ENCODE assay signal across 8 cellular contexts in the genomic region with DNA sequence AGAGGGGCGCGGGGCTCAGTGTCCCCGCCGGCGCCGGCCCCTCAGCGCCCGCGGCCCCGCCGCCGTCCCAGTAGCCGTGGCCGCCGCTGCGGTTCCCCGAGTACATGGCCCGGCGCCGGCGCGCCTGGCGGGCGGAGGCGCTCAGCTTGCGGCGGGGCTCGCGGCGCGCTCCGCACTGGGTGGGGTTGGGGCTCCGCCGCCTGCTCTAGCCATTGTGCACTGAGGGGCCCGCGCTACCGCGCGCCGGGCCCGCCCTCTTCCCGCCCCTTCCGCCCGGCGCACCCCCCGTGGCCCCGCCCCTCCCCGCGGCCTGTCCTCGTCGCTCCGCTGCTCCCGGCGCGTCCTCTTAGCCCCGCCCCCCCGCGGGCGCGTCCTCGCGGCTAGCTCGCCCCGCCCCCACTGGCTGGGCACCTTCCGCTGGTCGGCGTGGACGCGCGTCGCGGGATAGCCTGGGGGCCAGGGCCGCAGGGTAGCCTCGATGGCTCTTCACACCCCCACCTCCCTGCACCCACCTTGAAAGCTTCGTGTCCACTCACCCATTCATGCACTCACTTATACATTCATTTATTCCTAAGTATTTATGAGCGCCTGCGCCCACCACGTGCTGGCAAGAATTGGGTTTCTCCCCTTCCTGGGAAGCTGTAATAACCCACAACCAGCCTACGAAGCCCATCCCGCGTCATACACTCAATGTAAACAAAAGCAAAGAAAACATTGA. TPM values are rescaled to one million over a fixed set of nuclear protein-coding genes. Genes with fewer than 3 reads are reported as not detected.
DNase-seq lines count a peak whose midpoint lies in the region; ATAC-seq and TF ChIP-seq lines count a peak whose summit lies in the region.

A gene with protein sequence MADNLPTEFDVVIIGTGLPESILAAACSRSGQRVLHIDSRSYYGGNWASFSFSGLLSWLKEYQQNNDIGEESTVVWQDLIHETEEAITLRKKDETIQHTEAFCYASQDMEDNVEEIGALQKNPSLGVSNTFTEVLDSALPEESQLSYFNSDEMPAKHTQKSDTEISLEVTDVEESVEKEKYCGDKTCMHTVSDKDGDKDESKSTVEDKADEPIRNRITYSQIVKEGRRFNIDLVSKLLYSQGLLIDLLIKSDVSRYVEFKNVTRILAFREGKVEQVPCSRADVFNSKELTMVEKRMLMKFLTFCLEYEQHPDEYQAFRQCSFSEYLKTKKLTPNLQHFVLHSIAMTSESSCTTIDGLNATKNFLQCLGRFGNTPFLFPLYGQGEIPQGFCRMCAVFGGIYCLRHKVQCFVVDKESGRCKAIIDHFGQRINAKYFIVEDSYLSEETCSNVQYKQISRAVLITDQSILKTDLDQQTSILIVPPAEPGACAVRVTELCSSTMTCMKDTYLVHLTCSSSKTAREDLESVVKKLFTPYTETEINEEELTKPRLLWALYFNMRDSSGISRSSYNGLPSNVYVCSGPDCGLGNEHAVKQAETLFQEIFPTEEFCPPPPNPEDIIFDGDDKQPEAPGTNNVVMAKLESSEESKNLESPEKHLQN (minus strand): TSS at position 221 of the 718 bp plus-strand sequence. CDS start 4,603 bp downstream, outside the sequence.
A gene with protein sequence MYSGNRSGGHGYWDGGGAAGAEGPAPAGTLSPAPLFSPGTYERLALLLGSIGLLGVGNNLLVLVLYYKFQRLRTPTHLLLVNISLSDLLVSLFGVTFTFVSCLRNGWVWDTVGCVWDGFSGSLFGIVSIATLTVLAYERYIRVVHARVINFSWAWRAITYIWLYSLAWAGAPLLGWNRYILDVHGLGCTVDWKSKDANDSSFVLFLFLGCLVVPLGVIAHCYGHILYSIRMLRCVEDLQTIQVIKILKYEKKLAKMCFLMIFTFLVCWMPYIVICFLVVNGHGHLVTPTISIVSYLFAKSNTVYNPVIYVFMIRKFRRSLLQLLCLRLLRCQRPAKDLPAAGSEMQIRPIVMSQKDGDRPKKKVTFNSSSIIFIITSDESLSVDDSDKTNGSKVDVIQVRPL (minus strand): TSS at position 221 of the 718 bp plus-strand sequence. CDS start 115 bp downstream, at position 106.

- peaks cover 6% of the 10 kb centered on the region for H3K36me3 Mint-ChIP-seq in activated T-cell treated with anti-CD3 and anti-CD28 coated beads, Interleukin-2, amount 50 U/mL, for 4 hours (ENCODE audit: insufficient read depth)

- H3K27ac ChIP-seq in PC-9 (peak within 1 kb of the TSS; percentile 86), esophagus muscularis mucosa (replicated peaks in 1 of 4) (peak within 1 kb of the TSS; percentile 82 to 87 (median 84))

- H2AFZ ChIP-seq in PC-9 = peak within 1 kb of the TSS; percentile 84

- H3K79me2 ChIP-seq in PC-9 (ENCODE audit: low read depth) = peaks cover 42% of the 10 kb centered on the region

- no TSS peak for BruUV-seq in PC-9 (replicated peaks; lab: Mats Ljungman, UMichigan)

- ATAC-seq in GM21576 (IDR thresholded peaks at IDR 0.05; ENCODE audit: unreplicated experiment) = peak; percentile 83
- peak; percentile 97 to 98 for ATAC-seq in activated T-cell treated with anti-CD3 and anti-CD28 coated beads, Interleukin-2, amount 50 U/mL, for 4 hours

- POLR2A ChIA-PET in PC-9 (lab: Charles Lee; ENCODE audit: unreplicated experiment) = interaction anchor here (0.6 to 1.7 kb wide), 7 partner anchors 30 to 874 kb away, joined by 5 to 23 read pairs (median 13); no protein-coding TSS in a partner anchor

- H3K9me2 ChIP-seq in PC-9 (ENCODE audit: insufficient read depth) = no peaks in the 10 kb centered on the region

- peaks cover 37% of the 10 kb centered on the region for H3F3A ChIP-seq in PC-9 (ENCODE audit: insufficient read depth, low read depth)

- H3K9me3 Mint-ChIP-seq in activated T-cell treated with anti-CD3 and anti-CD28 coated beads, Interleukin-2, amount 50 U/mL, for 4 hours = peaks cover 8% of the 10 kb centered on the region

- 43% methylated on average over 9 of the region's 81 CpGs for WGBS in esophagus muscularis mucosa

- H3K9me3 ChIP-seq in PC-9 (ENCODE audit: insufficient read depth, low read depth) = peaks cover 3% of the 10 kb centered on the region; the same call in 1 of the 2 replicates
- H3K9me3 ChIP-seq in esophagus muscularis mucosa = no peaks in the 10 kb centered on the region

- TF ChIP-seq EP300 in Ishikawa (IDR thresholded peaks at IDR 0.05; ENCODE audit: borderline replicate concordance) = no peak
- no peak for TF ChIP-seq EP300 in esophagus muscularis mucosa (IDR thresholded peaks at IDR 0.05)

- TF ChIP-seq CTCF in PC-9 (conservative IDR thresholded peaks at IDR 0.05) (no peak), esophagus muscularis mucosa (IDR thresholded peaks at IDR 0.05) (peak in 1 of 3 experiments; percentile 17)

- CTCF ChIA-PET in PC-9 (lab: Charles Lee) = interaction anchor here (0.5 to 0.7 kb wide), 2 partner anchors 123 to 154 kb away, joined by 3 to 8 read pairs; no protein-coding TSS in a partner anchor

- no peak for TF ChIP-seq RAD21 in Ishikawa (IDR thresholded peaks at IDR 0.05; ENCODE audit: low read depth)

- no peaks in the 10 kb centered on the region for H3K27me3 Mint-ChIP-seq in activated T-cell treated with anti-CD3 and anti-CD28 coated beads, Interleukin-2, amount 50 U/mL, for 4 hours (ENCODE audit: low read depth)

- H3K4me1 Mint-ChIP-seq in activated T-cell treated with anti-CD3 and anti-CD28 coated beads, Interleukin-2, amount 50 U/mL, for 4 hours (ENCODE audit: low read depth) = peaks cover 36% of the 10 kb centered on the region

- H3K4me3 ChIP-seq in PC-9 (peak within 1 kb of the TSS; percentile 78), esophagus muscularis mucosa (peak within 1 kb of the TSS; percentile 81 to 93 (median 91))

- peaks cover 20% of the 10 kb centered on the region for H3K36me3 ChIP-seq in PC-9 (ENCODE audit: low read depth)
- peaks cover 0 to 2% (median 0%) of the 10 kb centered on the region in 4 donors for H3K36me3 ChIP-seq in esophagus muscularis mucosa

- DNase-seq in DMS153 (lab: John Stamatoyannopoulos, UW) (peak; percentile 90), PC-9 (peak; percentile 70 to 93), esophagus muscularis mucosa (ENCODE audit: extremely low spot score) (peak; percentile 96), myocyte (ENCODE audit: low read depth) (peak; percentile 90)
- DNase-seq in activated T-cell treated with anti-CD3 and anti-CD28 coated beads, Interleukin-2, amount 50 U/mL, for 4 hours = peak; percentile 90
- peak; percentile 76 to 90 for DNase-seq in stimulated activated CD8-positive, alpha-beta memory T cell treated with anti-CD3 and anti-CD28 coated beads, Interleukin-7, amount 100 ng/mL, for 4 hours (ENCODE audit: low read depth in 2 of 2)

- H4K20me1 ChIP-seq in PC-9 (ENCODE audit: insufficient read depth) = no peaks in the 10 kb centered on the region

- peak within 1 kb of the TSS; percentile 100 for H3K4me2 ChIP-seq in PC-9

- intact Hi-C loops in PC-9 (cut with micrococcal nuclease; ENCODE audit: unreplicated experiment) (loop anchor here (1.0 to 2.0 kb wide), 3 partner anchors 67 to 364 kb away; no protein-coding TSS in a partner anchor), esophagus muscularis mucosa (cut with DNase I) (loop anchor here (5.0 to 10.0 kb wide), 2 partner anchors 123 to 204 kb away; a partner anchor contains a TSS)

- H3K27me3 ChIP-seq in PC-9 (ENCODE audit: insufficient read depth, low read depth) (no peaks in the 10 kb centered on the region), esophagus muscularis mucosa (no peaks in the 10 kb centered on the region)

- peak within 1 kb of the TSS; percentile 90 for H3K4me3 Mint-ChIP-seq in activated T-cell treated with anti-CD3 and anti-CD28 coated beads, Interleukin-2, amount 50 U/mL, for 4 hours

- H3K4me1 ChIP-seq in PC-9 (replicated peaks; ENCODE audit: insufficient read depth) (peaks cover 46% of the 10 kb centered on the region), esophagus muscularis mucosa (peaks cover 3 to 37% (median 31%) of the 10 kb centered on the region in 4 donors)

- no peak for TF ChIP-seq POLR2A in esophagus muscularis mucosa (IDR thresholded peaks at IDR 0.05; ENCODE audit: low read depth)

TF ChIP-seq in Ishikawa, 13 proteins besides CTCF, POLR2A, EP300 and RAD21:
- TF ChIP-seq, protein P1, sequence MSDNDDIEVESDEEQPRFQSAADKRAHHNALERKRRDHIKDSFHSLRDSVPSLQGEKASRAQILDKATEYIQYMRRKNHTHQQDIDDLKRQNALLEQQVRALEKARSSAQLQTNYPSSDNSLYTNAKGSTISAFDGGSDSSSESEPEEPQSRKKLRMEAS (IDR thresholded peaks at IDR 0.05) = peak; percentile 61
- TF ChIP-seq TAF1 (IDR thresholded peaks at IDR 0.05; ENCODE audit: low read depth) (peak; percentile 57; the same call in 1 of the 2 replicates), TEAD4 (IDR thresholded peaks at IDR 0.05) (no peak), CREB1 (IDR thresholded peaks at IDR 0.05; ENCODE audit: low read depth) (no peak)
TF ChIP-seq in Ishikawa: peak in this region for 2.

RNA-seq across cellular contexts. Expression of the first gene that starts in this region (rescaled TPM):
- total RNA-seq in PC-9 (2021) = 34.6 and 47.8 TPM in 2 replicates
- 10 to 100 TPM; 27.2 to 46.7 (median 28.9) TPM for total RNA-seq in activated T-cell treated with anti-CD3 and anti-CD28 coated beads, Interleukin-2, amount 50 U/mL, for 4 hours
- 1 to 10 TPM; 4.6 to 8.2 (median 5.0) TPM for total RNA-seq in esophagus muscularis mucosa
- 2.3 and 3.3 TPM in 2 replicates for total RNA-seq in myocyte
- polyA plus RNA-seq in myocyte (2012) = 2.1 TPM

RNA-seq across cellular contexts. Expression of the second gene that starts in this region (rescaled TPM):
- total RNA-seq in PC-9 (2021) = 53.2 and 62.7 TPM in 2 replicates
- 1 to 10 TPM; 6.2 to 8.5 (median 6.9) TPM for total RNA-seq in activated T-cell treated with anti-CD3 and anti-CD28 coated beads, Interleukin-2, amount 50 U/mL, for 4 hours
- total RNA-seq in esophagus muscularis mucosa = 10 to 100 TPM in 2 of 4 donors, 1 to 10 TPM in 2; 5.3 to 12.4 (median 8.0) TPM
- 21.2 and 23.6 TPM in 2 replicates for total RNA-seq in myocyte
- 39.5 TPM for polyA plus RNA-seq in myocyte (2012)

Comparison
In these comparisons a context has a peak if more than half of its experiments do, and no peak if none do; other contexts are left out.
1. Peak in every context shown above with its lines: DNase-seq, ATAC-seq, H3K4me3 ChIP-seq and H3K27ac ChIP-seq.